11 cellular contexts compared by ENCODE assay signal in genomic region chr1:226132731-226133503, GRCh38. TPM values are rescaled to one million over a fixed set of nuclear protein-coding genes. Genes with fewer than 3 reads are reported as not detected.
A peak's percentile ranks its signal among the peaks of the same experiment; 100 is the strongest.
DNase-seq lines count a peak whose midpoint lies in the region; ATAC-seq and TF ChIP-seq lines count a peak whose summit lies in the region.
"Had no signal": no experiment of that assay in that cellular context is flagged by ENCODE, and none has a peak within 500 bp of the region (broad histone marks: within the 10 kb centered on the region; RNA-seq: fewer than 3 reads in every experiment).

No MANE protein-coding gene starts in this region.

- no peaks in the 10 kb centered on the region for H3K27me3 ChIP-seq in left ventricle myocardium inferior (ENCODE audit: low read depth)
- H3K27me3 ChIP-seq in thyroid gland, result no peaks in the 10 kb centered on the region

- TF ChIP-seq POLR2A in thyroid gland (IDR thresholded peaks at IDR 0.05), result no peak

- no peaks in the 10 kb centered on the region for H3K36me3 ChIP-seq in left ventricle myocardium inferior
- H3K36me3 ChIP-seq in thyroid gland, result no peaks in the 10 kb centered on the region

- ATAC-seq in left colon, result peak; percentile 42
- ATAC-seq in GM19395 (IDR thresholded peaks at IDR 0.05; ENCODE audit: unreplicated experiment), result no peak
- ATAC-seq in HG02610 (IDR thresholded peaks at IDR 0.05; ENCODE audit: unreplicated experiment), result no peak

- WGBS in thyroid gland, 2 donors, result 60 to 75% methylated on average over 16 to 17 of the region's 17 CpGs

- no peak for TF ChIP-seq RAD21 in Ishikawa (IDR thresholded peaks at IDR 0.05; ENCODE audit: low read depth)

- H3K4me3 ChIP-seq in left ventricle myocardium inferior (no peak overlapping the region), thyroid gland (replicated peaks in 1 of 3) (no peak overlapping the region)

- TF ChIP-seq EP300 in Ishikawa (IDR thresholded peaks at IDR 0.05; ENCODE audit: borderline replicate concordance), result peak; percentile 64

- TF ChIP-seq CTCF in left ventricle myocardium inferior (IDR thresholded peaks at IDR 0.05; ENCODE audit: borderline replicate concordance), result no peak
- TF ChIP-seq CTCF in thyroid gland (IDR thresholded peaks at IDR 0.05), result no peak

- H3K9me3 ChIP-seq in left ventricle myocardium inferior (replicated peaks), result no peaks in the 10 kb centered on the region
- H3K9me3 ChIP-seq in thyroid gland, result no peaks in the 10 kb centered on the region

- in situ Hi-C loops in G401 (cut with HindIII; ENCODE audit: low sequenced_read_pairs), result no loop called here

- H3K27ac ChIP-seq in left ventricle myocardium inferior (replicated peaks) (no peak overlapping the region), thyroid gland (peak overlapping the region; percentile 43 to 84 (median 72))

- intact Hi-C loops in cardiac septum (cut with DNase I), result no loop called here
- intact Hi-C loops in left ventricle myocardium inferior (cut with micrococcal nuclease), result no loop called here
- intact Hi-C loops in left colon (cut with DNase I, micrococcal nuclease), result no loop called here
- intact Hi-C loops in thyroid gland (cut with DNase I), result no loop called here

- DNase-seq in cardiac septum (ENCODE audit: low spot score) (peak; percentile 22), left ventricle myocardium inferior (no peak), left colon (peak in 1 of 2 donors; percentile 45), thyroid gland (peak; percentile 76 to 80), G401 (ENCODE audit: low spot score) (no peak)
- DNase-seq: activated CD4-positive, CD25-positive, alpha-beta regulatory T cell; CD4-positive, CD25-positive, alpha-beta regulatory T cell; NCI-H524 treated with DMSO at 0.1 percent for 48 hours had no signal

- peaks cover 12% of the 10 kb centered on the region for H3K4me1 ChIP-seq in left ventricle myocardium inferior
- peaks cover 41 to 75% of the 10 kb centered on the region in 2 donors for H3K4me1 ChIP-seq in thyroid gland

TF ChIP-seq in Ishikawa, 13 proteins besides CTCF, POLR2A, EP300 and RAD21:
- TF ChIP-seq YY1 (IDR thresholded peaks at IDR 0.05; ENCODE audit: low read depth) (no peak; the same call in 1 of the 2 replicates), ZBTB7A (IDR thresholded peaks at IDR 0.05; ENCODE audit: low read depth) (no peak), MAX (IDR thresholded peaks at IDR 0.05) (peak; percentile 57), NFIC (IDR thresholded peaks at IDR 0.05) (peak; percentile 67; the same call in 1 of the 2 replicates), EGR1 (IDR thresholded peaks at IDR 0.05) (peak; percentile 92), TAF1 (IDR thresholded peaks at IDR 0.05; ENCODE audit: low read depth) (no peak), FOXM1 (IDR thresholded peaks at IDR 0.05; ENCODE audit: borderline replicate concordance, low read depth) (no peak), TCF12 (IDR thresholded peaks at IDR 0.05; ENCODE audit: low read depth) (no peak; the same call in 1 of the 2 replicates), REST (IDR thresholded peaks at IDR 0.05; ENCODE audit: low read depth) (no peak), USF1 (IDR thresholded peaks at IDR 0.05) (no peak), CEBPB (IDR thresholded peaks at IDR 0.05) (no peak), CREB1 (IDR thresholded peaks at IDR 0.05; ENCODE audit: low read depth) (no peak), TEAD4 (IDR thresholded peaks at IDR 0.05) (peak; percentile 17; the same call in 1 of the 2 replicates)

RNA-seq across cellular contexts. Expression of gene ACBD3, which starts 53.6 kb away (rescaled TPM):
- total RNA-seq in cardiac septum, result 42.3 TPM
- 29.6 TPM for total RNA-seq in left ventricle myocardium inferior
- 10 to 100 TPM; 45.8 to 56.0 TPM for total RNA-seq in left colon
- total RNA-seq in thyroid gland, result 10 to 100 TPM; 56.4 to 74.2 (median 66.0) TPM
- total RNA-seq in G401 (2014; rRNA removed; shearing (Covaris generic)), result 19.4 and 21.3 TPM in 2 replicates

Comparison
In these comparisons a context has a peak if more than half of its experiments do, and no peak if none do; other contexts are left out.
1. DNase-seq: peak in cardiac septum (single experiment) and thyroid gland (2 of 2); none in left ventricle myocardium inferior (single experiment) and G401 (single experiment).